Comparison of ENCODE assay signal across 11 cellular contexts in genomic region chr18:22667616-22668422, GRCh38.
DNase-seq lines count a peak whose midpoint lies in the region; ATAC-seq, FAIRE-seq and TF ChIP-seq lines count a peak whose summit lies in the region.
"Had no signal": no experiment of that assay in that cellular context is flagged by ENCODE, and none has a peak within 500 bp of the region (broad histone marks: within the 10 kb centered on the region; RNA-seq: fewer than 3 reads in every experiment).

No MANE protein-coding gene starts in this region.

- H3K27me3 Mint-ChIP-seq in type B pancreatic cell (no peaks in the 10 kb centered on the region), GM23338 (ENCODE audit: insufficient read depth, low read depth, poor library complexity) (peaks cover 2% of the 10 kb centered on the region)
- H3K27me3 Mint-ChIP-seq: activated naive CD8-positive, alpha-beta T cell treated with anti-CD3 and anti-CD28 coated beads, Interleukin-2, amount 10 ng/mL, durations not matched to agents 7 days and 5 days had no signal

- intact Hi-C loops in endothelial cell of umbilical vein (cut with micrococcal nuclease): loop anchor here (1.0 to 2.0 kb wide), 4 partner anchors 37 to 198 kb away; no protein-coding TSS in a partner anchor

- H3K79me2 ChIP-seq in endothelial cell of umbilical vein (ENCODE audit: control insufficient read depth, insufficient read depth, low read length) (no peaks in the 10 kb centered on the region), GM23338 (replicated peaks; ENCODE audit: insufficient read depth) (no peaks in the 10 kb centered on the region)

- H3K9me3 Mint-ChIP-seq in type B pancreatic cell (peaks cover 10% of the 10 kb centered on the region), GM23338 (peaks cover 25% of the 10 kb centered on the region)

- H3K9ac ChIP-seq in endothelial cell of umbilical vein (replicated peaks; ENCODE audit: extremely low read depth, insufficient read depth, low read length): peak overlapping the region; percentile 32
- H3K9ac ChIP-seq: KMS-11 had no signal

- H3K4me3 Mint-ChIP-seq in type B pancreatic cell (peak overlapping the region; percentile 17), GM23338 (no peak overlapping the region)
- H3K4me3 Mint-ChIP-seq: activated naive CD8-positive, alpha-beta T cell treated with anti-CD3 and anti-CD28 coated beads, Interleukin-2, amount 10 ng/mL, durations not matched to agents 7 days and 5 days had no signal

- no peaks in the 10 kb centered on the region for H3K36me3 Mint-ChIP-seq in type B pancreatic cell
- peaks cover 10% of the 10 kb centered on the region; the same call in 2 of the 3 replicates for H3K36me3 Mint-ChIP-seq in GM23338 (ENCODE audit: low read depth)
- H3K36me3 Mint-ChIP-seq: activated naive CD8-positive, alpha-beta T cell treated with anti-CD3 and anti-CD28 coated beads, Interleukin-2, amount 10 ng/mL, durations not matched to agents 7 days and 5 days had no signal

- POLR2A ChIA-PET in endothelial cell of umbilical vein (lab: Charles Lee): no interaction called here

- dilution Hi-C loops in endothelial cell of umbilical vein (cut with MboI; ENCODE audit: extremely low pct_ligation_motif_present, low sequenced_read_pairs): no loop called here

- peak overlapping the region; percentile 60 for H2AFZ ChIP-seq in endothelial cell of umbilical vein (ENCODE audit: low read depth, low read length)
- no peak overlapping the region for H2AFZ ChIP-seq in GM23338

- peak overlapping the region; percentile 35 for H3K4me2 ChIP-seq in endothelial cell of umbilical vein (ENCODE audit: insufficient read depth, low read length)
- no peak overlapping the region for H3K4me2 ChIP-seq in GM23338
- H3K4me2 ChIP-seq: KMS-11 had no signal

- no peaks in the 10 kb centered on the region for H3F3A ChIP-seq in GM23338 (replicated peaks; ENCODE audit: low read depth)

- H3K27me3 ChIP-seq in endothelial cell of umbilical vein (ENCODE audit: control insufficient read depth in 2 of 2, insufficient read depth in 2 of 2, low read length in 2 of 2) (no peaks in the 10 kb centered on the region), GM23338 (ENCODE audit: insufficient read depth) (no peaks in the 10 kb centered on the region)

- H4K20me1 ChIP-seq in endothelial cell of umbilical vein (replicated peaks; ENCODE audit: control insufficient read depth, extremely low read depth, insufficient read depth, low read length) (no peaks in the 10 kb centered on the region), GM23338 (replicated peaks; ENCODE audit: insufficient read depth) (no peaks in the 10 kb centered on the region)

- H3K9me3 ChIP-seq in endothelial cell of umbilical vein (replicated peaks; ENCODE audit: control insufficient read depth, insufficient read depth, low read length): no peaks in the 10 kb centered on the region

- no peak overlapping the region for H3K4me3 ChIP-seq in endothelial cell of umbilical vein (replicated peaks in 1 of 3; ENCODE audit: insufficient read depth in 1 of 3, low read depth in 1 of 3, low read length in 3 of 3)
- H3K4me3 ChIP-seq in GM23338: no peak overlapping the region

- H3K27ac Mint-ChIP-seq in type B pancreatic cell (peak overlapping the region; percentile 31), GM23338 (no peak overlapping the region)
- H3K27ac Mint-ChIP-seq: activated naive CD8-positive, alpha-beta T cell treated with anti-CD3 and anti-CD28 coated beads, Interleukin-2, amount 10 ng/mL, durations not matched to agents 7 days and 5 days had no signal

- TF ChIP-seq CTCF in endothelial cell of umbilical vein (IDR thresholded peaks at IDR 0.05; ENCODE audit: extremely low read depth in 1 of 2, insufficient read depth in 1 of 2, low read depth in 1 of 2, low read length in 2 of 2): no peak
- no peak for TF ChIP-seq CTCF in type B pancreatic cell (conservative IDR thresholded peaks at IDR 0.05)
- no peak for TF ChIP-seq CTCF in GM23338 (conservative IDR thresholded peaks at IDR 0.05; ENCODE audit: low read depth in 2 of 2)

- H3K9me2 ChIP-seq in GM23338 (ENCODE audit: insufficient read depth): no peaks in the 10 kb centered on the region

- DNase-seq in DMS53 (lab: John Stamatoyannopoulos, UW) (peak; percentile 19), DMS53 treated with DMSO at 0.1 percent for 48 hours (lab: John Stamatoyannopoulos, UW; ENCODE audit: unreplicated experiment) (no peak), LHCN-M2 (ENCODE audit: low read depth) (peak; percentile 61), endothelial cell of umbilical vein (ENCODE audit: low read depth, low spot score) (peak; percentile 96), type B pancreatic cell (ENCODE audit: extremely low spot score, unreplicated experiment) (no peak), RPMI8226 (no peak), GM23338 (ENCODE audit: low spot score) (no peak), MV-4-11 (lab: John Stamatoyannopoulos, UW) (no peak)
- DNase-seq: activated naive CD8-positive, alpha-beta T cell treated with anti-CD3 and anti-CD28 coated beads, Interleukin-2, amount 10 ng/mL, durations not matched to agents 7 days and 5 days had no signal

- peak; percentile 93 for FAIRE-seq in endothelial cell of umbilical vein (lab: Jason Lieb, UNC)

- ATAC-seq in GM23338: no peak

- peak overlapping the region; percentile 79 for H3K27ac ChIP-seq in endothelial cell of umbilical vein (ENCODE audit: insufficient read depth, low read depth, low read length)
- no peak overlapping the region for H3K27ac ChIP-seq in GM23338 (ENCODE audit: low read depth)
- H3K27ac ChIP-seq: 22Rv1, KMS-11 had no signal

- CTCF ChIA-PET in endothelial cell of umbilical vein (lab: Charles Lee): interaction anchor here (1.0 to 1.3 kb wide), 2 partner anchors 18 to 105 kb away, joined by 3 to 4 read pairs; no protein-coding TSS in a partner anchor

- H3K4me1 ChIP-seq in endothelial cell of umbilical vein (ENCODE audit: control insufficient read depth, extremely low read depth, insufficient read depth, low read length) (peaks cover 37% of the 10 kb centered on the region), GM23338 (ENCODE audit: insufficient read depth) (no peaks in the 10 kb centered on the region)

- H3K36me3 ChIP-seq in endothelial cell of umbilical vein (ENCODE audit: control insufficient read depth in 2 of 2, extremely low read depth in 1 of 2, insufficient read depth in 2 of 2, low read length in 2 of 2) (no peaks in the 10 kb centered on the region), GM23338 (ENCODE audit: insufficient read depth) (no peaks in the 10 kb centered on the region)

- TF ChIP-seq POLR2A in endothelial cell of umbilical vein (IDR thresholded peaks at IDR 0.05; ENCODE audit: low read depth, low read length): peak; percentile 49

- peaks cover 11% of the 10 kb centered on the region for H3K4me1 Mint-ChIP-seq in type B pancreatic cell (ENCODE audit: unreplicated experiment)
- H3K4me1 Mint-ChIP-seq in GM23338: no peaks in the 10 kb centered on the region
- H3K4me1 Mint-ChIP-seq: activated naive CD8-positive, alpha-beta T cell treated with anti-CD3 and anti-CD28 coated beads, Interleukin-2, amount 10 ng/mL, durations not matched to agents 7 days and 5 days had no signal

- H3K9me1 ChIP-seq in endothelial cell of umbilical vein (replicated peaks; ENCODE audit: control insufficient read depth, extremely low read depth, insufficient read depth, low read length): no peaks in the 10 kb centered on the region

- BruUV-seq in endothelial cell of umbilical vein (replicated peaks; lab: Mats Ljungman, UMichigan): TSS peak; percentile 98

TF ChIP-seq in endothelial cell of umbilical vein, 7 proteins besides CTCF, POLR2A, EP300 and RAD21:
- TF ChIP-seq POLR2AphosphoS5 (IDR thresholded peaks at IDR 0.05; ENCODE audit: insufficient read depth, low read depth, low read length): peak; percentile 95
- TF ChIP-seq FOS (IDR thresholded peaks at IDR 0.05; ENCODE audit: borderline replicate concordance, insufficient read depth, low read length): peak; percentile 100
- no peak for TF ChIP-seq MAX (IDR thresholded peaks at IDR 0.05; ENCODE audit: insufficient read depth, insufficient read length)
- TF ChIP-seq EZH2 (IDR thresholded peaks at IDR 0.05; ENCODE audit: borderline replicate concordance, low read depth, low read length, severe bottlenecking): no peak
- TF ChIP-seq GATA2 (IDR thresholded peaks at IDR 0.05; ENCODE audit: insufficient read depth, insufficient read length, low read depth, low read length): peak; percentile 98
- TF ChIP-seq MYC (IDR thresholded peaks at IDR 0.05; ENCODE audit: low read depth, low read length): no peak
- TF ChIP-seq JUN (IDR thresholded peaks at IDR 0.05; ENCODE audit: borderline replicate concordance, insufficient read depth, insufficient read length, low read depth): peak; percentile 100

TF ChIP-seq in GM23338, 12 proteins besides CTCF, POLR2A, EP300 and RAD21:
- no peak for TF ChIP-seq JUNB (IDR thresholded peaks at IDR 0.05; ENCODE audit: unreplicated experiment)
- TF ChIP-seq POLR2AphosphoS5 (IDR thresholded peaks at IDR 0.05; ENCODE audit: low read depth): no peak
- no peak for TF ChIP-seq ZNF114 (CRISPR knock-in tag; IDR thresholded peaks at IDR 0.05)
- TF ChIP-seq STAT1 (IDR thresholded peaks at IDR 0.05; ENCODE audit: unreplicated experiment): no peak
- TF ChIP-seq EZH2phosphoT487 (IDR thresholded peaks at IDR 0.05; ENCODE audit: unreplicated experiment): no peak

Comparison
In these comparisons a context has a peak if more than half of its experiments do, and no peak if none do; other contexts are left out.
1. DNase-seq: peak in DMS53 (single experiment), LHCN-M2 (single experiment) and endothelial cell of umbilical vein (single experiment); none in DMS53 treated with DMSO at 0.1 percent for 48 hours (single experiment), type B pancreatic cell (single experiment), RPMI8226 (single experiment), GM23338 (single experiment) and MV-4-11 (single experiment).